ENCODE assay signal across 13 cellular contexts in the genomic region with DNA sequence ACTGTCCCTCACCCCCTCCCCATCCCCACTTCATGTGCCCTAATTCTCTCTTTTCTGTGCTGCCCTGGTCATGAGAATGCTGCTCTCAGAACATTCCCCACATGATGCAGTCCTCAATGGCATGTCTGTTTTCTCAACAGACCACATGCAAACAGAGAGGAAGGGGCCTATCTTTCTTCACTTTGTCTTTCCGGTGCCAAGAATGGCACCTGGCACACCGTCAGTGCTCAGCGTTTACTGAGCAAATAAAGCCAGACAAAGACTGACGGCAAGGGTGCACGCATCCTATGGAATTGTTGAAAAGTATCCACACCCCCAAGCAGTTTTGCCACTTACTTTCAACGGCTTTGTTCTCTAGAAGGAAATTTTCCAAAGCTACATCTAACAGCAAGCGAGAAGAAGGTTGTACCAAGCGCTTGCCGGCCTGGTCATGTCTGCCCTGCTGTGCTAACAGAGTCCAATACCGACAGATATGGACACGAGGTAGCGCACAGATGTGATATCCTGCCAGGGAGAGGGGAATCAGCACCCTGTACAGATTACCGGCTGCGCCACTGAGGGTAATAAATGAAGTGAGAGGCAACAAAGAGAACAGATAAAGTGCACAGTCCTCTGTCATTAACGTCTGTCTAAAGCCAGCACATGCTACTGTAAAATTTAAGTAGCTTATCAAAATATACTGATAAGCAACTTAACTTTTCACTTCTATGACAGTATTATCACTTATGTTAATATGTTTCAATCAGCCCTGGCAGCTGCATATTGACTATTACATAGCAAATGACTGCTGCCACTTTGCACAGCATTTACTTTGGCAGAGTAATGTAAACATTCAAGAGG.
A peak's percentile ranks its signal among the peaks of the same experiment; 100 is the strongest.
DNase-seq lines count a peak whose midpoint lies in the region; ATAC-seq and TF ChIP-seq lines count a peak whose summit lies in the region.
"Had no signal": no experiment of that assay in that cellular context is flagged by ENCODE, and none has a peak within 500 bp of the region (broad histone marks: within the 10 kb centered on the region; RNA-seq: fewer than 3 reads in every experiment).

No MANE protein-coding gene starts in this region.

- peaks cover 36% of the 10 kb centered on the region for H3K4me1 Mint-ChIP-seq in stimulated activated naive CD8-positive, alpha-beta T cell treated with anti-CD3 and anti-CD28 coated beads, Interleukin-15, Interleukin-2, amounts not matched to agents 100 ng/mL and 50 ng/mL, for 24 hours (ENCODE audit: low read depth)
- peaks cover 22% of the 10 kb centered on the region for H3K4me1 Mint-ChIP-seq in stimulated activated naive CD8-positive, alpha-beta T cell treated with anti-CD3 and anti-CD28 coated beads, Interleukin-15, amount 100 ng/mL, for 72 hours

- DNase-seq in stimulated activated naive CD8-positive, alpha-beta T cell treated with anti-CD3 and anti-CD28 coated beads, Interleukin-15, amount 100 ng/mL, for 72 hours: no peak
- DNase-seq in NCI-H748 treated with DMSO at 0.1 percent for 48 hours (lab: John Stamatoyannopoulos, UW) (peak; percentile 87), fibroblast of villous mesenchyme (ENCODE audit: low read depth) (peak; percentile 64), vagina (ENCODE audit: extremely low spot score in 2 of 2) (no peak), ovary (no peak), H7 (no peak)
- DNase-seq: activated CD8-positive, alpha-beta memory T cell treated with anti-CD3 and anti-CD28 coated beads, Interleukin-2, amount 50 U/mL, for 48 hours; gastrocnemius medialis; stimulated activated CD4-positive, alpha-beta T cell treated with anti-CD3 and anti-CD28 coated beads, Interleukin-12 subunit alpha, Interleukin-12 subunit beta, amount 100 ng/mL, for 4 hours; stimulated activated naive CD4-positive, alpha-beta T cell had no signal

- peaks cover 16% of the 10 kb centered on the region for H3K4me1 ChIP-seq in vagina
- H3K4me1 ChIP-seq in ovary (ENCODE audit: insufficient read depth): no peaks in the 10 kb centered on the region
- H3K4me1 ChIP-seq: gastrocnemius medialis had no signal

- H3K27me3 Mint-ChIP-seq in stimulated activated naive CD8-positive, alpha-beta T cell treated with anti-CD3 and anti-CD28 coated beads, Interleukin-15, Interleukin-2, amounts not matched to agents 100 ng/mL and 50 ng/mL, for 24 hours: no peaks in the 10 kb centered on the region
- H3K27me3 Mint-ChIP-seq in stimulated activated naive CD8-positive, alpha-beta T cell treated with anti-CD3 and anti-CD28 coated beads, Interleukin-15, amount 100 ng/mL, for 72 hours: no peaks in the 10 kb centered on the region

- H3K36me3 Mint-ChIP-seq in stimulated activated naive CD8-positive, alpha-beta T cell treated with anti-CD3 and anti-CD28 coated beads, Interleukin-15, Interleukin-2, amounts not matched to agents 100 ng/mL and 50 ng/mL, for 24 hours (ENCODE audit: low read depth): peaks cover 36% of the 10 kb centered on the region

- H3K4me3 Mint-ChIP-seq in stimulated activated naive CD8-positive, alpha-beta T cell treated with anti-CD3 and anti-CD28 coated beads, Interleukin-15, Interleukin-2, amounts not matched to agents 100 ng/mL and 50 ng/mL, for 24 hours: no peak overlapping the region
- H3K4me3 Mint-ChIP-seq in stimulated activated naive CD8-positive, alpha-beta T cell treated with anti-CD3 and anti-CD28 coated beads, Interleukin-15, amount 100 ng/mL, for 72 hours: no peak overlapping the region
- H3K4me3 Mint-ChIP-seq: T-helper 1 cell treated with Interleukin-12 subunit alpha and Interleukin-12 subunit beta and Interleukin-4 antibody, amounts not matched to agents 30 μg/mL and 1 μg/mL, for 36 hours had no signal

- no peaks in the 10 kb centered on the region for H3K36me3 ChIP-seq in vagina
- H3K36me3 ChIP-seq in ovary: no peaks in the 10 kb centered on the region
- H3K36me3 ChIP-seq in H7 (replicated peaks; ENCODE audit: control insufficient read depth, insufficient read depth, low read length): no peaks in the 10 kb centered on the region
- H3K36me3 ChIP-seq: gastrocnemius medialis had no signal

- H3K27me3 ChIP-seq in vagina (no peaks in the 10 kb centered on the region), ovary (no peaks in the 10 kb centered on the region), H7 (ENCODE audit: control insufficient read depth, insufficient read depth, low read length) (no peaks in the 10 kb centered on the region)
- H3K27me3 ChIP-seq: gastrocnemius medialis had no signal

- TF ChIP-seq EP300 in ovary (IDR thresholded peaks at IDR 0.05): no peak

- peak overlapping the region; percentile 15 for H3K27ac ChIP-seq in vagina
- no peak overlapping the region for H3K27ac ChIP-seq in ovary
- H3K27ac ChIP-seq: gastrocnemius medialis had no signal

- WGBS in ovary, 3 donors: 84 to 90% (median 84%) methylated on average over 15 of the region's 15 CpGs

- TF ChIP-seq POLR2A in vagina (IDR thresholded peaks at IDR 0.05) (no peak), ovary (IDR thresholded peaks at IDR 0.05) (no peak)

- TF ChIP-seq CTCF in fibroblast of villous mesenchyme (IDR thresholded peaks at IDR 0.05; ENCODE audit: insufficient read depth, low read depth, low read length) (no peak), vagina (IDR thresholded peaks at IDR 0.05) (no peak), ovary (IDR thresholded peaks at IDR 0.05) (no peak)

- no peaks in the 10 kb centered on the region for H3K9me3 ChIP-seq in vagina
- no peaks in the 10 kb centered on the region for H3K9me3 ChIP-seq in ovary
- H3K9me3 ChIP-seq: gastrocnemius medialis had no signal

- ATAC-seq in stimulated activated naive CD8-positive, alpha-beta T cell treated with anti-CD3 and anti-CD28 coated beads, Interleukin-15, amount 100 ng/mL, for 72 hours: no peak
- no peak for ATAC-seq in GM18861 (IDR thresholded peaks at IDR 0.05; ENCODE audit: unreplicated experiment)
- ATAC-seq: gastrocnemius medialis had no signal

- H3K4me3 ChIP-seq in fibroblast of villous mesenchyme (ENCODE audit: low read depth, low read length) (no peak overlapping the region), vagina (no peak overlapping the region), ovary (no peak overlapping the region), H7 (ENCODE audit: insufficient read depth, low read depth, low read length) (no peak overlapping the region)
- H3K4me3 ChIP-seq: gastrocnemius medialis had no signal

- peak overlapping the region; percentile 24 for H3K27ac Mint-ChIP-seq in stimulated activated naive CD8-positive, alpha-beta T cell treated with anti-CD3 and anti-CD28 coated beads, Interleukin-15, Interleukin-2, amounts not matched to agents 100 ng/mL and 50 ng/mL, for 24 hours
- no peak overlapping the region for H3K27ac Mint-ChIP-seq in stimulated activated naive CD8-positive, alpha-beta T cell treated with anti-CD3 and anti-CD28 coated beads, Interleukin-15, amount 100 ng/mL, for 72 hours
- H3K27ac Mint-ChIP-seq: T-helper 1 cell treated with Interleukin-12 subunit alpha and Interleukin-12 subunit beta and Interleukin-4 antibody, amounts not matched to agents 30 μg/mL and 1 μg/mL, for 36 hours had no signal

- intact Hi-C loops in vagina (cut with DNase I) (no loop called here), ovary (cut with DNase I) (no loop called here)

- H3K9me3 Mint-ChIP-seq in stimulated activated naive CD8-positive, alpha-beta T cell treated with anti-CD3 and anti-CD28 coated beads, Interleukin-15, Interleukin-2, amounts not matched to agents 100 ng/mL and 50 ng/mL, for 24 hours: peaks cover 5% of the 10 kb centered on the region
- H3K9me3 Mint-ChIP-seq in stimulated activated naive CD8-positive, alpha-beta T cell treated with anti-CD3 and anti-CD28 coated beads, Interleukin-15, amount 100 ng/mL, for 72 hours: peaks cover 16 to 23% of the 10 kb centered on the region in 2 donors

Comparison
In these comparisons a context has a peak if more than half of its experiments do, and no peak if none do; other contexts are left out.
1. DNase-seq: peak in NCI-H748 treated with DMSO at 0.1 percent for 48 hours (single experiment) and fibroblast of villous mesenchyme (single experiment); none in stimulated activated naive CD8-positive, alpha-beta T cell treated with anti-CD3 and anti-CD28 coated beads, Interleukin-15, amount 100 ng/mL, for 72 hours (0 of 2), vagina (0 of 2), ovary (0 of 5) and H7 (single experiment).